ENCODE assay signal across 19 cellular contexts in genomic region chr6:89909991-89910390, GRCh38. TPM values are rescaled to one million over a fixed set of nuclear protein-coding genes. Genes with fewer than 3 reads are reported as not detected.
"Had no signal": no experiment of that assay in that cellular context is flagged by ENCODE, and none has a peak within 500 bp of the region (broad histone marks: within the 10 kb centered on the region; RNA-seq: fewer than 3 reads in every experiment).

No MANE protein-coding gene starts in this region.

- H3K4me3 ChIP-seq: gastrocnemius medialis, heart right ventricle, sigmoid colon, thoracic aorta, upper lobe of right lung had no signal

- H3K27ac Mint-ChIP-seq: activated naive CD4-positive, alpha-beta T cell treated with anti-CD3 and anti-CD28 coated beads, Interleukin-2, amount 50 U/mL, for 72 hours; effector memory CD8-positive, alpha-beta T cell; stimulated activated memory B cell treated with anti-CD40 and anti-IgM and Interleukin-4, amounts not matched to agents 10 μg/mL and 1 μg/mL and 100 μg/mL, for 72 hours had no signal

- H3K4me3 Mint-ChIP-seq: effector memory CD8-positive, alpha-beta T cell; stimulated activated memory B cell treated with anti-CD40 and anti-IgM and Interleukin-4, amounts not matched to agents 10 μg/mL and 1 μg/mL and 100 μg/mL, for 72 hours had no signal

- ATAC-seq: activated CD4-positive, CD25-positive, alpha-beta regulatory T cell treated with anti-CD3 and anti-CD28 coated beads, Interleukin-2, amount 50 U/mL, for 24 hours; activated naive CD4-positive, alpha-beta T cell treated with anti-CD3 and anti-CD28 coated beads, Interleukin-2, amount 50 U/mL, for 72 hours; effector memory CD8-positive, alpha-beta T cell; gastrocnemius medialis; left ventricle myocardium superior; stimulated activated memory B cell treated with anti-CD40 and anti-IgM and Interleukin-4, amounts not matched to agents 10 μg/mL and 1 μg/mL and 100 μg/mL, for 72 hours; upper lobe of right lung had no signal

- H3K9me3 Mint-ChIP-seq: activated naive CD4-positive, alpha-beta T cell treated with anti-CD3 and anti-CD28 coated beads, Interleukin-2, amount 50 U/mL, for 72 hours had no signal

- H3K36me3 Mint-ChIP-seq: activated naive CD4-positive, alpha-beta T cell treated with anti-CD3 and anti-CD28 coated beads, Interleukin-2, amount 50 U/mL, for 72 hours had no signal

- H3K9me3 ChIP-seq: gastrocnemius medialis, sigmoid colon, thoracic aorta, upper lobe of right lung had no signal

- H3K36me3 ChIP-seq: gastrocnemius medialis, heart right ventricle, sigmoid colon, thoracic aorta, upper lobe of right lung had no signal

- H3K79me2 ChIP-seq: parathyroid adenoma had no signal

- H3K27ac ChIP-seq: gastrocnemius medialis, parathyroid adenoma, sigmoid colon, thoracic aorta, upper lobe of right lung had no signal

- H2AFZ ChIP-seq: parathyroid adenoma had no signal

- H3K4me1 ChIP-seq: gastrocnemius medialis, heart right ventricle, parathyroid adenoma, sigmoid colon, upper lobe of right lung had no signal

- H3K27me3 ChIP-seq: gastrocnemius medialis, sigmoid colon, upper lobe of right lung had no signal

- DNase-seq: activated gamma-delta T cell; amniotic stem cell; dermis blood vessel endothelial cell; effector memory CD8-positive, alpha-beta T cell; gastrocnemius medialis; heart right ventricle; left ventricle myocardium superior; sigmoid colon; stimulated activated CD4-positive, alpha-beta T cell treated with anti-CD3 and anti-CD28 coated beads, Interleukin-4, amount 100 ng/mL, for 24 hours; T1000; upper lobe of right lung had no signal

- H3K9ac ChIP-seq: parathyroid adenoma had no signal

RNA-seq across cellular contexts. Expression of gene GJA10, which starts 15.7 kb away (rescaled TPM):
- total RNA-seq: activated naive CD4-positive, alpha-beta T cell treated with anti-CD3 and anti-CD28 coated beads, Interleukin-2, amount 50 U/mL, for 72 hours; cardiac septum; dermis blood vessel endothelial cell; epithelial cell of proximal tubule; gastrocnemius medialis; heart right ventricle; left ventricle myocardium superior; mononuclear cell; sigmoid colon; thoracic aorta; upper lobe of right lung had no signal
- polyA plus RNA-seq: heart right ventricle, sigmoid colon had no signal
